In genomic region chr2:100731535-100731981, GRCh38 we compare ENCODE assay signal across 21 cellular contexts.
DNase-seq lines count a peak whose midpoint lies in the region; ATAC-seq, FAIRE-seq and TF ChIP-seq lines count a peak whose summit lies in the region.
"Had no signal": no experiment of that assay in that cellular context is flagged by ENCODE, and none has a peak within 500 bp of the region (broad histone marks: within the 10 kb centered on the region; RNA-seq: fewer than 3 reads in every experiment).

No MANE protein-coding gene starts in this region.

- H3K27ac Mint-ChIP-seq in WTC11: no peak overlapping the region
- H3K27ac Mint-ChIP-seq: activated CD4-positive, alpha-beta memory T cell treated with anti-CD3 and anti-CD28 coated beads for 36 hours; dendritic cell treated with granulocyte-macrophage colony-stimulating factor and Interleukin-4, amounts not matched to agents 40 ng/mL and 50 ng/mL, for 4 days; memory B cell; stimulated activated naive CD8-positive, alpha-beta T cell treated with anti-CD3 and anti-CD28 coated beads, Interleukin-15, Interleukin-2, amounts not matched to agents 100 ng/mL and 50 ng/mL, for 24 hours; T-helper 2 cell treated with Interferon-gamma antibody and Interleukin-4, amounts not matched to agents 5 μg/mL and 100 μg/mL, for 36 hours had no signal

- no peak for TF ChIP-seq CTCF in HepG2 (CRISPR knock-in tag; IDR thresholded peaks at IDR 0.05)
- no peak for TF ChIP-seq CTCF in right lobe of liver (IDR thresholded peaks at IDR 0.05)
- TF ChIP-seq CTCF in WTC11 (IDR thresholded peaks at IDR 0.05): no peak
- TF ChIP-seq CTCF in fibroblast of mammary gland (conservative IDR thresholded peaks at IDR 0.05; ENCODE audit: control insufficient read depth, insufficient read depth, low read depth, low read length): no peak

- ATAC-seq in HepG2 (no peak), right lobe of liver (no peak), WTC11 (no peak), HG03196 (IDR thresholded peaks at IDR 0.05; ENCODE audit: unreplicated experiment) (no peak)

- H3K9me3 Mint-ChIP-seq in WTC11: peaks cover 14% of the 10 kb centered on the region
- H3K9me3 Mint-ChIP-seq: dendritic cell treated with granulocyte-macrophage colony-stimulating factor and Interleukin-4, amounts not matched to agents 40 ng/mL and 50 ng/mL, for 4 days; stimulated activated naive CD8-positive, alpha-beta T cell treated with anti-CD3 and anti-CD28 coated beads, Interleukin-15, Interleukin-2, amounts not matched to agents 100 ng/mL and 50 ng/mL, for 24 hours had no signal

- TF ChIP-seq POLR2A in HepG2 (IDR thresholded peaks at IDR 0.05; ENCODE audit: insufficient read depth in 1 of 2, low read depth in 2 of 2, low read length in 2 of 2) (no peak), right lobe of liver (IDR thresholded peaks at IDR 0.05) (no peak)

- H3K9me3 ChIP-seq in HepG2 (ENCODE audit: low read length): peaks cover 10% of the 10 kb centered on the region
- H3K9me3 ChIP-seq in right lobe of liver: no peaks in the 10 kb centered on the region
- H3K9me3 ChIP-seq: Peyer's patch had no signal

- H3K9ac ChIP-seq in HepG2 (ENCODE audit: insufficient read depth, low read depth, low read length): no peak overlapping the region

- DNase-seq in HepG2 (ENCODE audit: low spot score) (no peak), right lobe of liver (no peak), WTC11 (ENCODE audit: low spot score) (no peak), fibroblast of mammary gland (ENCODE audit: low read depth) (peak; percentile 90), urothelium cell line (ENCODE audit: low spot score) (no peak), T1000 (lab: John Stamatoyannopoulos, UW) (no peak), T-helper 1 cell (no peak)
- DNase-seq: activated CD4-positive, alpha-beta memory T cell treated with anti-CD3 and anti-CD28 coated beads for 36 hours; amniotic stem cell; Karpas-422; NCI-H146; NCI-H524 treated with DMSO at 0.1 percent for 48 hours; Peyer's patch had no signal

- no peaks in the 10 kb centered on the region for H3K36me3 ChIP-seq in HepG2 (replicated peaks in 1 of 2; ENCODE audit: control insufficient read depth in 1 of 2, insufficient read depth in 2 of 2, low read length in 2 of 2)
- H3K36me3 ChIP-seq in right lobe of liver: no peaks in the 10 kb centered on the region
- H3K36me3 ChIP-seq: HAP-1, Peyer's patch had no signal

- peaks cover 3% of the 10 kb centered on the region for H3K27me3 Mint-ChIP-seq in WTC11 (ENCODE audit: low read depth)

- H3K4me1 ChIP-seq in HepG2 (ENCODE audit: insufficient read depth, low read length) (peaks cover 34% of the 10 kb centered on the region), right lobe of liver (peaks cover 0 to 10% (median 0%) of the 10 kb centered on the region in 4 donors)
- H3K4me1 ChIP-seq: Peyer's patch had no signal

- H3K27me3 ChIP-seq in HepG2 (ENCODE audit: control insufficient read depth in 1 of 2, insufficient read depth in 2 of 2, low read length in 2 of 2) (no peaks in the 10 kb centered on the region; a peak in 1 of 5 replicates), right lobe of liver (no peaks in the 10 kb centered on the region)
- H3K27me3 ChIP-seq: Peyer's patch had no signal

- CTCF ChIA-PET in HepG2 (lab: Yijun Ruan, JAX; ENCODE audit: low intra/inter-chr PET ratio, low total read pairs) (interaction anchor here (1.6 to 2.8 kb wide), 2 partner anchors 87 to 253 kb away, joined by 4 to 41 read pairs; no protein-coding TSS in a partner anchor), WTC11 (lab: Charles Lee) (interaction anchor here (0.6 to 1.2 kb wide), 2 partner anchors 253 to 309 kb away, joined by 3 read pairs; no protein-coding TSS in a partner anchor)

- peaks cover 6% of the 10 kb centered on the region for H3K36me3 Mint-ChIP-seq in WTC11

- POLR2A ChIA-PET in HepG2 (lab: Yijun Ruan, JAX) (interaction anchor here (1.3 kb wide), 1 partner anchor 48 kb away, joined by 3 read pairs; no protein-coding TSS in a partner anchor), WTC11 (lab: Charles Lee) (no interaction called here)

- no peaks in the 10 kb centered on the region for H4K20me1 ChIP-seq in HepG2 (ENCODE audit: insufficient read depth, low read length)

- no peak for TF ChIP-seq RAD21 in HepG2 (CRISPR knock-in tag; IDR thresholded peaks at IDR 0.05)

- 61% methylated on average over 3 of the region's 3 CpGs for WGBS in HepG2 (ENCODE audit: low lambda C conversion rate)
- 60% methylated on average over 3 of the region's 3 CpGs for WGBS in right lobe of liver (ENCODE audit: insufficient coverage, low coverage, low lambda C conversion rate, missing lambda C conversion rate)

- intact Hi-C loops in HepG2 (cut with micrococcal nuclease; ENCODE audit: unreplicated experiment): no loop called here
- intact Hi-C loops in right lobe of liver (cut with DNase I): no loop called here

- H3K4me3 Mint-ChIP-seq in WTC11: no peak overlapping the region
- H3K4me3 Mint-ChIP-seq: activated CD4-positive, alpha-beta memory T cell treated with anti-CD3 and anti-CD28 coated beads for 36 hours; dendritic cell treated with granulocyte-macrophage colony-stimulating factor and Interleukin-4, amounts not matched to agents 40 ng/mL and 50 ng/mL, for 4 days; memory B cell; stimulated activated naive CD8-positive, alpha-beta T cell treated with anti-CD3 and anti-CD28 coated beads, Interleukin-15, Interleukin-2, amounts not matched to agents 100 ng/mL and 50 ng/mL, for 24 hours; T-helper 2 cell treated with Interferon-gamma antibody and Interleukin-4, amounts not matched to agents 5 μg/mL and 100 μg/mL, for 36 hours had no signal

- in situ Hi-C loops in HepG2 (cut with HindIII; ENCODE audit: extremely low pct_ligation_motif_present, low pct_unique_long_range_greater_than_20kb): loop anchor here (5.0 kb wide), 2 partner anchors 91 to 251 kb away; partner anchors contain the start of gene NPAS2

- FAIRE-seq in HepG2 (lab: Jason Lieb, UNC): no peak
- FAIRE-seq in urothelium cell line (lab: Jason Lieb, UNC): peak; percentile 65
- FAIRE-seq: D721Med had no signal

- H3K4me2 ChIP-seq in HepG2 (ENCODE audit: low read depth, low read length): no peak overlapping the region
- H3K4me2 ChIP-seq: smooth muscle cell had no signal

- peaks cover 21% of the 10 kb centered on the region for H3K4me1 Mint-ChIP-seq in WTC11
- H3K4me1 Mint-ChIP-seq: memory B cell had no signal

- H3K27ac ChIP-seq in HepG2 (ENCODE audit: extremely low read length, insufficient read depth, low read length) (no peak overlapping the region), right lobe of liver (no peak overlapping the region)
- H3K27ac ChIP-seq: Peyer's patch had no signal

- H3K4me3 ChIP-seq in HepG2 (replicated peaks in 1 of 3; ENCODE audit: insufficient read depth in 1 of 3, low read depth in 2 of 3, low read length in 3 of 3) (no peak overlapping the region), right lobe of liver (no peak overlapping the region), fibroblast of mammary gland (ENCODE audit: control insufficient read depth, low read depth, low read length) (no peak overlapping the region)
- H3K4me3 ChIP-seq: HAP-1, Peyer's patch, smooth muscle cell had no signal

- no peak overlapping the region for H2AFZ ChIP-seq in HepG2 (ENCODE audit: low read length)

- TF ChIP-seq EP300 in HepG2 (IDR thresholded peaks at IDR 0.05; ENCODE audit: low read depth in 2 of 2, low read length in 2 of 2) (no peak), HepG2 (CRISPR knock-in tag; IDR thresholded peaks at IDR 0.05; ENCODE audit: borderline replicate concordance) (no peak)

- no peaks in the 10 kb centered on the region for H3K79me2 ChIP-seq in HepG2 (ENCODE audit: insufficient read depth, low read length)

- BruUV-seq in HepG2 (replicated peaks; lab: Mats Ljungman, UMichigan): no TSS peak

TF ChIP-seq in HepG2, 621 proteins besides CTCF, POLR2A, EP300 and RAD21 (continues in another document):
- TF ChIP-seq, protein P1, sequence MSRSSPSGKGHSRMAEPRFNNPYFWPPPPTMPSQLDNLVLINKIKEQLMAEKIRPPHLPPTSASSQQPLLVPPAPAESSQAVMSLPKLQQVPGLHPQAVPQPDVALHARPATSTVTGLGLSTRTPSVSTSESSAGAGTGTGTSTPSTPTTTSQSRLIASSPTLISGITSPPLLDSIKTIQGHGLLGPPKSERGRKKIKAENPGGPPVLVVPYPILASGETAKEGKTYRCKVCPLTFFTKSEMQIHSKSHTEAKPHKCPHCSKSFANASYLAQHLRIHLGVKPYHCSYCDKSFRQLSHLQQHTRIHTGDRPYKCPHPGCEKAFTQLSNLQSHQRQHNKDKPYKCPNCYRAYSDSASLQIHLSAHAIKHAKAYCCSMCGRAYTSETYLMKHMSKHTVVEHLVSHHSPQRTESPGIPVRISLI (CRISPR knock-in tag; IDR thresholded peaks at IDR 0.05; ENCODE audit: borderline replicate concordance): no peak
- TF ChIP-seq ATF7 (IDR thresholded peaks at IDR 0.05) (peak; percentile 67; the same call in 1 of the 2 replicates), ATF7 (CRISPR knock-in tag; IDR thresholded peaks at IDR 0.05) (no peak), KAT2B (IDR thresholded peaks at IDR 0.05; ENCODE audit: borderline replicate concordance, low read depth, low read length) (no peak)

TF ChIP-seq in WTC11, 78 proteins besides CTCF, POLR2A, EP300 and RAD21:
- no peak for TF ChIP-seq GRHL2 (CRISPR knock-in tag; IDR thresholded peaks at IDR 0.05; ENCODE audit: insufficient replicate concordance, severe bottlenecking)
- no peak for TF ChIP-seq ZNF232 (CRISPR knock-in tag; IDR thresholded peaks at IDR 0.05)
- TF ChIP-seq GABPB1 (CRISPR knock-in tag; IDR thresholded peaks at IDR 0.05): peak; percentile 76
- TF ChIP-seq, protein P2, sequence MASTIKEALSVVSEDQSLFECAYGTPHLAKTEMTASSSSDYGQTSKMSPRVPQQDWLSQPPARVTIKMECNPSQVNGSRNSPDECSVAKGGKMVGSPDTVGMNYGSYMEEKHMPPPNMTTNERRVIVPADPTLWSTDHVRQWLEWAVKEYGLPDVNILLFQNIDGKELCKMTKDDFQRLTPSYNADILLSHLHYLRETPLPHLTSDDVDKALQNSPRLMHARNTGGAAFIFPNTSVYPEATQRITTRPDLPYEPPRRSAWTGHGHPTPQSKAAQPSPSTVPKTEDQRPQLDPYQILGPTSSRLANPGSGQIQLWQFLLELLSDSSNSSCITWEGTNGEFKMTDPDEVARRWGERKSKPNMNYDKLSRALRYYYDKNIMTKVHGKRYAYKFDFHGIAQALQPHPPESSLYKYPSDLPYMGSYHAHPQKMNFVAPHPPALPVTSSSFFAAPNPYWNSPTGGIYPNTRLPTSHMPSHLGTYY (CRISPR knock-in tag; IDR thresholded peaks at IDR 0.05): no peak
- no peak for TF ChIP-seq TP53 (CRISPR knock-in tag; IDR thresholded peaks at IDR 0.05)
- TF ChIP-seq, protein P3, sequence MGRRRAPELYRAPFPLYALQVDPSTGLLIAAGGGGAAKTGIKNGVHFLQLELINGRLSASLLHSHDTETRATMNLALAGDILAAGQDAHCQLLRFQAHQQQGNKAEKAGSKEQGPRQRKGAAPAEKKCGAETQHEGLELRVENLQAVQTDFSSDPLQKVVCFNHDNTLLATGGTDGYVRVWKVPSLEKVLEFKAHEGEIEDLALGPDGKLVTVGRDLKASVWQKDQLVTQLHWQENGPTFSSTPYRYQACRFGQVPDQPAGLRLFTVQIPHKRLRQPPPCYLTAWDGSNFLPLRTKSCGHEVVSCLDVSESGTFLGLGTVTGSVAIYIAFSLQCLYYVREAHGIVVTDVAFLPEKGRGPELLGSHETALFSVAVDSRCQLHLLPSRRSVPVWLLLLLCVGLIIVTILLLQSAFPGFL (CRISPR knock-in tag; IDR thresholded peaks at IDR 0.05; ENCODE audit: borderline replicate concordance): no peak

Comparison
In these comparisons a context has a peak if more than half of its experiments do, and no peak if none do; other contexts are left out.
1. Of the 50 proteins assayed by ChIP-seq in both HepG2 and WTC11: peak only in HepG2: none; only in WTC11: GABPB1; in both: none; in neither: 49.